8 cellular contexts compared by ENCODE assay signal in genomic region chr7:111763221-111763791, GRCh38.
DNase-seq lines count a peak whose midpoint lies in the region; FAIRE-seq and TF ChIP-seq lines count a peak whose summit lies in the region.

No MANE protein-coding gene starts in this region.

- no peaks in the 10 kb centered on the region for H3K27me3 ChIP-seq in stomach

- TF ChIP-seq EP300 in stomach (IDR thresholded peaks at IDR 0.05) = no peak

- TF ChIP-seq CTCF in GM12865 (IDR thresholded peaks at IDR 0.05; ENCODE audit: insufficient read depth, low read depth, low read length, missing control alignments) (peak; percentile 43), stomach (IDR thresholded peaks at IDR 0.05) (peak in 5 of 7 experiments; percentile 5 to 53 (median 37))

- H3K9me3 ChIP-seq in stomach = no peaks in the 10 kb centered on the region

- WGBS in stomach, 5 donors = 23 to 37% (median 31%) methylated on average over 3 of the region's 3 CpGs

- H3K4me1 ChIP-seq in stomach = no peaks in the 10 kb centered on the region

- no peak overlapping the region for H3K27ac ChIP-seq in stomach

- no peak overlapping the region for H3K4me3 ChIP-seq in GM12865 (ENCODE audit: low read depth, low read length)
- H3K4me3 ChIP-seq in stomach = no peak overlapping the region

- H3K36me3 ChIP-seq in stomach = peaks cover 0 to 23% (median 8%) of the 10 kb centered on the region in 4 donors

- DNase-seq in GM12865 (ENCODE audit: low read depth) = peak; percentile 27
- peak; percentile 63 for DNase-seq in M059J (ENCODE audit: low read depth)
- peak; percentile 67 for DNase-seq in SIG-M5 treated with dmso at 0.1 percent for 504 hours (lab: John Stamatoyannopoulos, UW; ENCODE audit: unreplicated experiment)
- DNase-seq in foreskin melanocyte = peak; percentile 45
- no peak for DNase-seq in stomach
- DNase-seq in activated CD4-positive, alpha-beta T cell treated with anti-CD3 and anti-CD28 coated beads, Interleukin-2, amount 50 U/mL, for 1 hour = no peak
- no peak for DNase-seq in C1 segment of cervical spinal cord (lab: John Stamatoyannopoulos, UW)

- no peak for TF ChIP-seq POLR2A in stomach (IDR thresholded peaks at IDR 0.05)

- peak; percentile 96 for FAIRE-seq in A204.1 (lab: Jason Lieb, UNC)

- intact Hi-C loops in stomach (cut with DNase I; ENCODE audit: low total_unique reads) = loop anchor here (10.0 kb wide), 1 partner anchor 641 kb away; no protein-coding TSS in a partner anchor

Comparison
In these comparisons a context has a peak if more than half of its experiments do, and no peak if none do; other contexts are left out.
1. DNase-seq: peak in GM12865 (single experiment), M059J (single experiment), SIG-M5 treated with dmso at 0.1 percent for 504 hours (single experiment) and foreskin melanocyte (single experiment); none in stomach (single experiment), activated CD4-positive, alpha-beta T cell treated with anti-CD3 and anti-CD28 coated beads, Interleukin-2, amount 50 U/mL, for 1 hour (single experiment) and C1 segment of cervical spinal cord (0 of 14).